ENCODE assay signal across 29 cellular contexts in the genomic region with DNA sequence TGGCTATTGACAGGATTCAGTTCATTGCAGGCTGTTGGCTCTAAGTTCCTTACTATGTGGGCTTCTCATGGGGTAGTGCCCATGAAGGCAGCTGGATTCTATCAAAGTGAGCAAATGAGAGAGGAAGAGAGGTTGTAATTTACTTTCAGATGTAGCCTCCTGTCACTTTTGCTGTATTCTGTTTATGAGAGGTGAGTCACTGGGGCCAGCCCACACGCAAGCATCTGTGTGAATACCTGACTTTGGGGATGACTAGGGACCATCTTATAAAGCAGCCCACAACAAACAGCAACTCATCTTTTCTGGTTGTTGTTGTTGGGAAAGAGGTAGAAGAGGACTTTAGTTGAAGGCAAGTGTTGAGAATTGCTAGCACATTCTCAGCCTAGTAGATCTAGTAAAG.
"Had no signal": no experiment of that assay in that cellular context is flagged by ENCODE, and none has a peak within 500 bp of the region (broad histone marks: within the 10 kb centered on the region; RNA-seq: fewer than 3 reads in every experiment).

No MANE protein-coding gene starts in this region.

- DNase-seq: dermis blood vessel endothelial cell; effector memory CD4-positive, alpha-beta T cell; erythroblast; esophagus squamous epithelium; foreskin melanocyte; glutamatergic neuron; heart right ventricle; hippocampal formation; kidney glomerular epithelial cell; left colon; naive thymus-derived CD8-positive, alpha-beta T cell; nephron progenitor cell; occipital lobe; ovary; posterior cingulate gyrus; psoas muscle; right cardiac atrium; sigmoid colon; stimulated activated CD4-positive, alpha-beta T cell treated with anti-CD3 and anti-CD28 coated beads, Interleukin-2, amount 100 ng/mL, for 24 hours; stimulated activated CD4-positive, alpha-beta T cell treated with anti-CD3 and anti-CD28 coated beads, Interleukin-4, amount 100 ng/mL, for 24 hours; stimulated activated naive CD4-positive, alpha-beta T cell treated with Interleukin-2 at 50 U/mL for 16 hours; substantia nigra; testis; tibial artery had no signal

- H3K9me3 ChIP-seq: esophagus squamous epithelium, heart right ventricle, ovary, psoas muscle, sigmoid colon, testis, tibial artery had no signal

- H3K4me3 ChIP-seq: coronary artery, esophagus squamous epithelium, heart right ventricle, lung, ovary, psoas muscle, sigmoid colon, testis, tibial artery had no signal

- H3K27ac ChIP-seq: coronary artery, esophagus squamous epithelium, heart right ventricle, ovary, psoas muscle, sigmoid colon, testis, tibial artery had no signal

- H3K27me3 ChIP-seq: esophagus squamous epithelium, heart right ventricle, ovary, sigmoid colon, testis, tibial artery had no signal

- H3K36me3 ChIP-seq: esophagus squamous epithelium, heart right ventricle, ovary, sigmoid colon, tibial artery had no signal

- FAIRE-seq: endometrium, islet of Langerhans had no signal

- ATAC-seq: heart right ventricle; left colon; naive thymus-derived CD8-positive, alpha-beta T cell; psoas muscle; right cardiac atrium; stimulated activated effector memory CD8-positive, alpha-beta T cell treated with anti-CD3 and anti-CD28 coated beads, Interleukin-12 subunit alpha, Interleukin-12 subunit beta, amount 100 ng/mL, for 72 hours had no signal

- H3K4me1 ChIP-seq: esophagus squamous epithelium, heart right ventricle, psoas muscle, sigmoid colon, testis, tibial artery had no signal
